In genomic region chr22:33757443-33758124, GRCh38 we compare ENCODE assay signal across 1 cellular context.
TF ChIP-seq lines count a peak whose summit lies in the region.

No MANE protein-coding gene starts in this region.

TF ChIP-seq in GM23338, 12 proteins besides CTCF, POLR2A, EP300 and RAD21 (continued from another document):
- no peak for TF ChIP-seq ZNF462 (CRISPR knock-in tag; IDR thresholded peaks at IDR 0.05)
- no peak for TF ChIP-seq ZNF331 (CRISPR knock-in tag; IDR thresholded peaks at IDR 0.05; ENCODE audit: low read depth)
- TF ChIP-seq ZNF114 (CRISPR knock-in tag; IDR thresholded peaks at IDR 0.05), result no peak
- TF ChIP-seq NANOG (IDR thresholded peaks at IDR 0.05; ENCODE audit: borderline replicate concordance), result no peak
- TF ChIP-seq EZH2 (IDR thresholded peaks at IDR 0.05; ENCODE audit: low read depth, unreplicated experiment), result no peak
- no peak for TF ChIP-seq ETS1 (IDR thresholded peaks at IDR 0.05)
- no peak for TF ChIP-seq STAT1 (IDR thresholded peaks at IDR 0.05; ENCODE audit: unreplicated experiment)
- no peak for TF ChIP-seq CREB1 (CRISPR knock-in tag; IDR thresholded peaks at IDR 0.05; ENCODE audit: low read depth)
